1 cellular context compared by ENCODE assay signal in the genomic region with DNA sequence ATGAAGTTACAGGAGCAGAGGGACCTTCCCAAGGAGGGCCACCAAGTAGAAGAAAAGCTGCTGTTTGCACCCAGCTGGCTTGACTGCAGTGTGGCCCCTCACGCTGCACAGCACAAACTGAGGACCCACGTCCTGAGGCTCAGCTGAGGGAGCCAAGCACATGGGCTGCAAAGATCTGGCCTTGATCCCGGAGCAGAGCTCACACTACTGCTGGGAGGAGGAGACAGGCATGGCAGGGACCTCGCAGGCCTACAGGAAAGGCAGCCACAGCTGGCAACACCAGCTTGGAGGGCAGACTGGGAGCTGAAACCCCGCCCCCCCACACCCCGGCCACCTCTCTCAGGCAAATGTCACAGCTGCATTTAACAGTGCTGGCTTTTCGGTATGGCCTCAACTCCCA.
A peak's percentile ranks its signal among the peaks of the same experiment; 100 is the strongest.
TF ChIP-seq lines count a peak whose summit lies in the region.

No MANE protein-coding gene starts in this region.

TF ChIP-seq in HepG2, 621 proteins besides CTCF, POLR2A, EP300 and RAD21 (continued from another document):
- TF ChIP-seq, protein P1, sequence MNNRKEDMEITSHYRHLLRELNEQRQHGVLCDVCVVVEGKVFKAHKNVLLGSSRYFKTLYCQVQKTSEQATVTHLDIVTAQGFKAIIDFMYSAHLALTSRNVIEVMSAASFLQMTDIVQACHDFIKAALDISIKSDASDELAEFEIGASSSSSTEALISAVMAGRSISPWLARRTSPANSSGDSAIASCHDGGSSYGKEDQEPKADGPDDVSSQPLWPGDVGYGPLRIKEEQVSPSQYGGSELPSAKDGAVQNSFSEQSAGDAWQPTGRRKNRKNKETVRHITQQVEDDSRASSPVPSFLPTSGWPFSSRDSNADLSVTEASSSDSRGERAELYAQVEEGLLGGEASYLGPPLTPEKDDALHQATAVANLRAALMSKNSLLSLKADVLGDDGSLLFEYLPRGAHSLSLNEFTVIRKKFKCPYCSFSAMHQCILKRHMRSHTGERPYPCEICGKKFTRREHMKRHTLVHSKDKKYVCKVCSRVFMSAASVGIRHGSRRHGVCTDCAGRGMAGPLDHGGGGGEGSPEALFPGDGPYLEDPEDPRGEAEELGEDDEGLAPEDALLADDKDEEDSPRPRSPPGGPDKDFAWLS (CRISPR knock-in tag; IDR thresholded peaks at IDR 0.05; ENCODE audit: borderline replicate concordance) = no peak
- TF ChIP-seq HNF4A (CRISPR knock-in tag; IDR thresholded peaks at IDR 0.05) (peak; percentile 47; the same call in 1 of the 2 replicates), MAFG (CRISPR knock-in tag; IDR thresholded peaks at IDR 0.05) (no peak), ZNF556 (CRISPR knock-in tag; IDR thresholded peaks at IDR 0.05; ENCODE audit: borderline replicate concordance) (no peak), HDAC1 (CRISPR knock-in tag; IDR thresholded peaks at IDR 0.05) (0 out of 2 replicates have a peak, but pooled peaks have one; percentile 22), SMARCC2 (IDR thresholded peaks at IDR 0.05) (no peak), FLYWCH1 (CRISPR knock-in tag; IDR thresholded peaks at IDR 0.05) (no peak)
- TF ChIP-seq, protein P2, sequence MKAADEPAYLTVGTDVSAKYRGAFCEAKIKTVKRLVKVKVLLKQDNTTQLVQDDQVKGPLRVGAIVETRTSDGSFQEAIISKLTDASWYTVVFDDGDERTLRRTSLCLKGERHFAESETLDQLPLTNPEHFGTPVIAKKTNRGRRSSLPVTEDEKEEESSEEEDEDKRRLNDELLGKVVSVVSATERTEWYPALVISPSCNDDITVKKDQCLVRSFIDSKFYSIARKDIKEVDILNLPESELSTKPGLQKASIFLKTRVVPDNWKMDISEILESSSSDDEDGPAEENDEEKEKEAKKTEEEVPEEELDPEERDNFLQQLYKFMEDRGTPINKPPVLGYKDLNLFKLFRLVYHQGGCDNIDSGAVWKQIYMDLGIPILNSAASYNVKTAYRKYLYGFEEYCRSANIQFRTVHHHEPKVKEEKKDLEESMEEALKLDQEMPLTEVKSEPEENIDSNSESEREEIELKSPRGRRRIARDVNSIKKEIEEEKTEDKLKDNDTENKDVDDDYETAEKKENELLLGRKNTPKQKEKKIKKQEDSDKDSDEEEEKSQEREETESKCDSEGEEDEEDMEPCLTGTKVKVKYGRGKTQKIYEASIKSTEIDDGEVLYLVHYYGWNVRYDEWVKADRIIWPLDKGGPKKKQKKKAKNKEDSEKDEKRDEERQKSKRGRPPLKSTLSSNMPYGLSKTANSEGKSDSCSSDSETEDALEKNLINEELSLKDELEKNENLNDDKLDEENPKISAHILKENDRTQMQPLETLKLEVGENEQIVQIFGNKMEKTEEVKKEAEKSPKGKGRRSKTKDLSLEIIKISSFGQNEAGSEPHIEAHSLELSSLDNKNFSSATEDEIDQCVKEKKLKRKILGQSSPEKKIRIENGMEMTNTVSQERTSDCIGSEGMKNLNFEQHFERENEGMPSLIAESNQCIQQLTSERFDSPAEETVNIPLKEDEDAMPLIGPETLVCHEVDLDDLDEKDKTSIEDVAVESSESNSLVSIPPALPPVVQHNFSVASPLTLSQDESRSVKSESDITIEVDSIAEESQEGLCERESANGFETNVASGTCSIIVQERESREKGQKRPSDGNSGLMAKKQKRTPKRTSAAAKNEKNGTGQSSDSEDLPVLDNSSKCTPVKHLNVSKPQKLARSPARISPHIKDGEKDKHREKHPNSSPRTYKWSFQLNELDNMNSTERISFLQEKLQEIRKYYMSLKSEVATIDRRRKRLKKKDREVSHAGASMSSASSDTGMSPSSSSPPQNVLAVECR (CRISPR knock-in tag; IDR thresholded peaks at IDR 0.05; ENCODE audit: borderline replicate concordance) = 0 out of 2 replicates have a peak, but pooled peaks have one; percentile 16
- TF ChIP-seq, protein P3, sequence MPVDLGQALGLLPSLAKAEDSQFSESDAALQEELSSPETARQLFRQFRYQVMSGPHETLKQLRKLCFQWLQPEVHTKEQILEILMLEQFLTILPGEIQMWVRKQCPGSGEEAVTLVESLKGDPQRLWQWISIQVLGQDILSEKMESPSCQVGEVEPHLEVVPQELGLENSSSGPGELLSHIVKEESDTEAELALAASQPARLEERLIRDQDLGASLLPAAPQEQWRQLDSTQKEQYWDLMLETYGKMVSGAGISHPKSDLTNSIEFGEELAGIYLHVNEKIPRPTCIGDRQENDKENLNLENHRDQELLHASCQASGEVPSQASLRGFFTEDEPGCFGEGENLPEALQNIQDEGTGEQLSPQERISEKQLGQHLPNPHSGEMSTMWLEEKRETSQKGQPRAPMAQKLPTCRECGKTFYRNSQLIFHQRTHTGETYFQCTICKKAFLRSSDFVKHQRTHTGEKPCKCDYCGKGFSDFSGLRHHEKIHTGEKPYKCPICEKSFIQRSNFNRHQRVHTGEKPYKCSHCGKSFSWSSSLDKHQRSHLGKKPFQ (CRISPR knock-in tag; IDR thresholded peaks at IDR 0.05; ENCODE audit: insufficient replicate concordance) = no peak
